Comparison of ENCODE assay signal across 16 cellular contexts in genomic region chr17:75499313-75500022, GRCh38. TPM values are rescaled to one million over a fixed set of nuclear protein-coding genes. Genes with fewer than 3 reads are reported as not detected.
DNase-seq lines count a peak whose midpoint lies in the region; ATAC-seq and TF ChIP-seq lines count a peak whose summit lies in the region.
"Had no signal": no experiment of that assay in that cellular context is flagged by ENCODE, and none has a peak within 500 bp of the region (broad histone marks: within the 10 kb centered on the region; RNA-seq: fewer than 3 reads in every experiment).

No MANE protein-coding gene starts in this region.

- no peaks in the 10 kb centered on the region for H3K27me3 Mint-ChIP-seq in activated naive CD8-positive, alpha-beta T cell treated with anti-CD3 and anti-CD28 coated beads, Interleukin-2, amount 10 ng/mL, durations not matched to agents 7 days and 5 days
- H3K27me3 Mint-ChIP-seq in activated naive CD8-positive, alpha-beta T cell treated with anti-CD3 and anti-CD28 coated beads for 36 hours = no peaks in the 10 kb centered on the region
- no peaks in the 10 kb centered on the region for H3K27me3 Mint-ChIP-seq in nephron progenitor cell (ENCODE audit: low read depth, poor library complexity)
- H3K27me3 Mint-ChIP-seq: CD4-positive, alpha-beta memory T cell had no signal

- ATAC-seq in activated naive CD8-positive, alpha-beta T cell treated with anti-CD3 and anti-CD28 coated beads, Interleukin-2, amount 10 ng/mL, durations not matched to agents 7 days and 5 days (ENCODE audit: low read depth) = no peak
- no peak for ATAC-seq in GM19035 (IDR thresholded peaks at IDR 0.05; ENCODE audit: unreplicated experiment)
- ATAC-seq: GM12878, pancreas had no signal

- H3K27me3 ChIP-seq in ectodermal cell (ENCODE audit: control insufficient read depth, insufficient read depth, low read length, poor library complexity, severe bottlenecking) (no peaks in the 10 kb centered on the region), tibial nerve (no peaks in the 10 kb centered on the region)
- H3K27me3 ChIP-seq: pancreas had no signal

- no peak for DNase-seq in activated naive CD8-positive, alpha-beta T cell treated with anti-CD3 and anti-CD28 coated beads, Interleukin-2, amount 10 ng/mL, durations not matched to agents 7 days and 5 days
- DNase-seq in activated naive CD8-positive, alpha-beta T cell treated with anti-CD3 and anti-CD28 coated beads for 36 hours = no peak
- no peak for DNase-seq in nephron progenitor cell
- no peak for DNase-seq in tibial nerve (ENCODE audit: low spot score in 2 of 2)
- no peak for DNase-seq in ureter (ENCODE audit: low spot score)
- DNase-seq in CD1c-positive myeloid dendritic cell (ENCODE audit: extremely low spot score) = no peak
- DNase-seq: activated naive CD4-positive, alpha-beta T cell treated with anti-CD3 and anti-CD28 coated beads for 36 hours; CD4-positive, alpha-beta memory T cell; cerebellar nuclear complex; mesenchymal stem cell; MV-4-11; NCI-H2171 treated with DMSO at 0.1 percent for 48 hours had no signal

- peak in 1 of 2 donors; percentile 14 for TF ChIP-seq EP300 in tibial nerve (IDR thresholded peaks at IDR 0.05)

- 93% methylated on average over 16 of the region's 16 CpGs for WGBS in ectodermal cell, 2 experiments
- WGBS in tibial nerve, 2 donors = 34 to 37% methylated on average over 15 to 16 of the region's 16 CpGs

- no peak overlapping the region for H3K4me3 Mint-ChIP-seq in activated naive CD8-positive, alpha-beta T cell treated with anti-CD3 and anti-CD28 coated beads, Interleukin-2, amount 10 ng/mL, durations not matched to agents 7 days and 5 days
- H3K4me3 Mint-ChIP-seq in activated naive CD8-positive, alpha-beta T cell treated with anti-CD3 and anti-CD28 coated beads for 36 hours = no peak overlapping the region
- no peak overlapping the region for H3K4me3 Mint-ChIP-seq in nephron progenitor cell
- H3K4me3 Mint-ChIP-seq: activated naive CD4-positive, alpha-beta T cell treated with anti-CD3 and anti-CD28 coated beads for 36 hours; CD4-positive, alpha-beta memory T cell had no signal

- H3K4me3 ChIP-seq in ectodermal cell (ENCODE audit: insufficient read depth, low read depth, low read length) (no peak overlapping the region), tibial nerve (no peak overlapping the region)
- H3K4me3 ChIP-seq: GM12878, pancreas had no signal

- H3K9me3 ChIP-seq in ectodermal cell (ENCODE audit: control insufficient read depth, low read length) = no peaks in the 10 kb centered on the region
- H3K9me3 ChIP-seq in tibial nerve = no peaks in the 10 kb centered on the region
- H3K9me3 ChIP-seq: pancreas had no signal

- POLR2A ChIA-PET in activated naive CD8-positive, alpha-beta T cell treated with anti-CD3 and anti-CD28 coated beads, Interleukin-2, amount 10 ng/mL, durations not matched to agents 7 days and 5 days (lab: Charles Lee) = interaction anchor here (1.2 to 1.9 kb wide), 2 partner anchors 12 to 43 kb away, joined by 4 to 5 read pairs; partner anchors contain the start of gene TMEM94

- TF ChIP-seq CTCF in nephron progenitor cell (IDR thresholded peaks at IDR 0.05) = no peak
- TF ChIP-seq CTCF in tibial nerve (IDR thresholded peaks at IDR 0.05) = no peak

- no peak for TF ChIP-seq POLR2A in tibial nerve (IDR thresholded peaks at IDR 0.05)

- no peaks in the 10 kb centered on the region for H3K4me1 ChIP-seq in ectodermal cell (ENCODE audit: control insufficient read depth, insufficient read depth, low read length)
- peaks cover 0 to 59% (median 16%) of the 10 kb centered on the region in 4 donors for H3K4me1 ChIP-seq in tibial nerve
- H3K4me1 ChIP-seq: pancreas had no signal

- no peaks in the 10 kb centered on the region for H3K9me3 Mint-ChIP-seq in activated naive CD8-positive, alpha-beta T cell treated with anti-CD3 and anti-CD28 coated beads, Interleukin-2, amount 10 ng/mL, durations not matched to agents 7 days and 5 days
- no peaks in the 10 kb centered on the region for H3K9me3 Mint-ChIP-seq in activated naive CD8-positive, alpha-beta T cell treated with anti-CD3 and anti-CD28 coated beads for 36 hours
- H3K9me3 Mint-ChIP-seq in nephron progenitor cell = no peaks in the 10 kb centered on the region
- H3K9me3 Mint-ChIP-seq: activated naive CD4-positive, alpha-beta T cell treated with anti-CD3 and anti-CD28 coated beads for 36 hours; CD4-positive, alpha-beta memory T cell had no signal

- peak overlapping the region; percentile 44 for H3K27ac ChIP-seq in ectodermal cell (ENCODE audit: insufficient read depth, low read depth, low read length, poor library complexity, severe bottlenecking)
- H3K27ac ChIP-seq in tibial nerve = peak overlapping the region in 3 of 4 donors; percentile 8 to 96 (median 90)
- H3K27ac ChIP-seq: pancreas had no signal

- peaks cover 6% of the 10 kb centered on the region for H3K36me3 Mint-ChIP-seq in activated naive CD8-positive, alpha-beta T cell treated with anti-CD3 and anti-CD28 coated beads, Interleukin-2, amount 10 ng/mL, durations not matched to agents 7 days and 5 days
- H3K36me3 Mint-ChIP-seq in activated naive CD8-positive, alpha-beta T cell treated with anti-CD3 and anti-CD28 coated beads for 36 hours = no peaks in the 10 kb centered on the region
- H3K36me3 Mint-ChIP-seq in nephron progenitor cell (ENCODE audit: low read depth) = no peaks in the 10 kb centered on the region

- peaks cover 6% of the 10 kb centered on the region for H3K4me1 Mint-ChIP-seq in activated naive CD8-positive, alpha-beta T cell treated with anti-CD3 and anti-CD28 coated beads, Interleukin-2, amount 10 ng/mL, durations not matched to agents 7 days and 5 days
- H3K4me1 Mint-ChIP-seq in activated naive CD8-positive, alpha-beta T cell treated with anti-CD3 and anti-CD28 coated beads for 36 hours = peaks cover 5% of the 10 kb centered on the region
- H3K4me1 Mint-ChIP-seq in nephron progenitor cell = peaks cover 18% of the 10 kb centered on the region
- H3K4me1 Mint-ChIP-seq: CD4-positive, alpha-beta memory T cell had no signal

- H3K36me3 ChIP-seq in ectodermal cell (ENCODE audit: control insufficient read depth, insufficient read depth, low read length) (peaks cover 5% of the 10 kb centered on the region), tibial nerve (peaks cover 0 to 90% (median 15%) of the 10 kb centered on the region in 3 donors)

- H3K27ac Mint-ChIP-seq in activated naive CD8-positive, alpha-beta T cell treated with anti-CD3 and anti-CD28 coated beads, Interleukin-2, amount 10 ng/mL, durations not matched to agents 7 days and 5 days = peak overlapping the region; percentile 6
- H3K27ac Mint-ChIP-seq in activated naive CD8-positive, alpha-beta T cell treated with anti-CD3 and anti-CD28 coated beads for 36 hours = no peak overlapping the region
- H3K27ac Mint-ChIP-seq in nephron progenitor cell = peak overlapping the region; percentile 88
- H3K27ac Mint-ChIP-seq: activated naive CD4-positive, alpha-beta T cell treated with anti-CD3 and anti-CD28 coated beads for 36 hours had no signal

RNA-seq across cellular contexts. Expression of gene CASKIN2, which starts 15.9 kb away (rescaled TPM):
- 1 to 10 TPM in 1 of 2 experiments, under 1 TPM in 1; 0.72 to 2.3 TPM for total RNA-seq in activated naive CD8-positive, alpha-beta T cell treated with anti-CD3 and anti-CD28 coated beads, Interleukin-2, amount 10 ng/mL, durations not matched to agents 7 days and 5 days
- 1 to 10 TPM; 4.3 to 4.5 TPM for total RNA-seq in activated naive CD8-positive, alpha-beta T cell treated with anti-CD3 and anti-CD28 coated beads for 36 hours
- 24.0 TPM for polyA plus RNA-seq in ectodermal cell (2013, experiment 1 of 4)
- polyA plus RNA-seq in ectodermal cell (2013, experiment 2 of 4) = 24.3 TPM
- polyA plus RNA-seq in ectodermal cell (2013, experiment 3 of 4) = 15.2 TPM
- 16.6 TPM for polyA plus RNA-seq in ectodermal cell (2013, experiment 4 of 4)
- 10 to 100 TPM; 36.0 to 59.0 (median 51.3) TPM for total RNA-seq in tibial nerve
- total RNA-seq in ureter = 60.8 TPM
- polyA plus RNA-seq: CD4-positive, alpha-beta memory T cell had no signal

RNA-seq across cellular contexts. Expression of gene TSEN54, which starts 16.9 kb away (rescaled TPM):
- 10 to 100 TPM; 75.2 to 76.0 TPM for total RNA-seq in activated naive CD8-positive, alpha-beta T cell treated with anti-CD3 and anti-CD28 coated beads, Interleukin-2, amount 10 ng/mL, durations not matched to agents 7 days and 5 days
- total RNA-seq in activated naive CD8-positive, alpha-beta T cell treated with anti-CD3 and anti-CD28 coated beads for 36 hours = 10 to 100 TPM; 44.6 to 45.5 TPM
- polyA plus RNA-seq in ectodermal cell (2013, experiment 1 of 4) = 59.8 TPM
- polyA plus RNA-seq in ectodermal cell (2013, experiment 2 of 4) = 49.6 TPM
- polyA plus RNA-seq in ectodermal cell (2013, experiment 3 of 4) = 41.6 TPM
- polyA plus RNA-seq in ectodermal cell (2013, experiment 4 of 4) = 38.0 TPM
- 10 to 100 TPM; 43.3 to 84.6 (median 53.0) TPM for total RNA-seq in tibial nerve
- total RNA-seq in ureter = 25.1 TPM

RNA-seq across cellular contexts. Expression of gene LLGL2, which starts 26.0 kb away (rescaled TPM):
- total RNA-seq in activated naive CD8-positive, alpha-beta T cell treated with anti-CD3 and anti-CD28 coated beads, Interleukin-2, amount 10 ng/mL, durations not matched to agents 7 days and 5 days = 10 to 100 TPM; 36.9 to 37.2 TPM
- 1 to 10 TPM; 4.8 to 5.0 TPM for total RNA-seq in activated naive CD8-positive, alpha-beta T cell treated with anti-CD3 and anti-CD28 coated beads for 36 hours
- 40.6 TPM for polyA plus RNA-seq in ectodermal cell (2013, experiment 1 of 4)
- 54.1 TPM for polyA plus RNA-seq in ectodermal cell (2013, experiment 2 of 4)
- 32.3 TPM for polyA plus RNA-seq in ectodermal cell (2013, experiment 3 of 4)
- polyA plus RNA-seq in ectodermal cell (2013, experiment 4 of 4) = 33.2 TPM
- total RNA-seq in tibial nerve (10 to 100 TPM in 1 of 4 donors, 1 to 10 TPM in 3; 8.4 to 18.4 (median 8.8) TPM), ureter (94.0 TPM)

RNA-seq across cellular contexts. Expression of gene TMEM94, which starts 43.0 kb away (rescaled TPM):
- total RNA-seq in activated naive CD8-positive, alpha-beta T cell treated with anti-CD3 and anti-CD28 coated beads, Interleukin-2, amount 10 ng/mL, durations not matched to agents 7 days and 5 days = 100 to 1,000 TPM; 112 to 115 TPM
- total RNA-seq in activated naive CD8-positive, alpha-beta T cell treated with anti-CD3 and anti-CD28 coated beads for 36 hours = 10 to 100 TPM; 46.6 to 55.5 TPM
- polyA plus RNA-seq in ectodermal cell (2013, experiment 1 of 4) = 111 TPM
- polyA plus RNA-seq in ectodermal cell (2013, experiment 2 of 4) = 91.6 TPM
- polyA plus RNA-seq in ectodermal cell (2013, experiment 3 of 4) = 98.3 TPM
- polyA plus RNA-seq in ectodermal cell (2013, experiment 4 of 4) = 107 TPM
- total RNA-seq in tibial nerve = 10 to 100 TPM; 84.3 to 95.1 (median 89.9) TPM
- 73.2 TPM for total RNA-seq in ureter

Comparison
In these comparisons a context has a peak if more than half of its experiments do, and no peak if none do; other contexts are left out.
1. RNA of gene CASKIN2, which starts 15.9 kb away (total RNA-seq): 60.8 TPM in ureter (single experiment) and 36.0 to 59.0 TPM in tibial nerve; 4.3 to 4.5 TPM in activated naive CD8-positive, alpha-beta T cell treated with anti-CD3 and anti-CD28 coated beads for 36 hours and 0.72 to 2.3 TPM in activated naive CD8-positive, alpha-beta T cell treated with anti-CD3 and anti-CD28 coated beads, Interleukin-2, amount 10 ng/mL, durations not matched to agents 7 days and 5 days; every median in the first group is over 4 times any median in the second.